In the genomic region with DNA sequence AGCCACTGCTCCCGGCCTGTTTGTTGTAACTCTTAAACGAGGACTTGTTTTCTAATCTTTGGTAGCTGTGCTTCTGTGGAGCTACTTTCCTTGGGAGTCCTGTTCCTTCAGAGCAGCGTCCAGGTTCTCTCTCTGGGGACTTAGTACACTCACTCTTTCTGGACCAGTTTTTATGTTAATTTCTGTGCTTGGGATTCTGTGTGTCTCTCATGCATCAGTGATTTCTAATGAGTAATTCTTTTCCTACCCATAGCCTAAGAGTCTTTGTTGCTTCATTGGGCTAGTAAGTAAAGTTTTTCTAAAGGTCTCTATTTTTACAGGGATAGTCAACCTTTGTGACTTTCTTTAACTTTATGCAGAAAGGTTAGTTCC, we compare ENCODE assay signal across 26 cellular contexts.
A peak's percentile ranks its signal among the peaks of the same experiment; 100 is the strongest.
DNase-seq lines count a peak whose midpoint lies in the region; ATAC-seq, FAIRE-seq and TF ChIP-seq lines count a peak whose summit lies in the region.
"Had no signal": no experiment of that assay in that cellular context is flagged by ENCODE, and none has a peak within 500 bp of the region (broad histone marks: within the 10 kb centered on the region; RNA-seq: fewer than 3 reads in every experiment).

No MANE protein-coding gene starts in this region.

- peak overlapping the region in 1 of 10 experiments; percentile 42; a peak in 2 of 20 replicates for H3K4me3 ChIP-seq in BLaER1 treated with 17β-estradiol and CSF1 and Interleukin-3, amounts not matched to agents 10 nM and 100 nM
- H3K4me3 ChIP-seq in astrocyte (ENCODE audit: insufficient read depth, low read depth, low read length) (no peak overlapping the region), left ventricle myocardium inferior (no peak overlapping the region)
- H3K4me3 ChIP-seq: A549, tibial artery had no signal

- in situ Hi-C loops in GM13977 (cut with MboI; ENCODE audit: low pct_unique_long_range_greater_than_20kb, low sequenced_read_pairs, unreplicated experiment), result no loop called here

- no peak overlapping the region for H3K4me3 Mint-ChIP-seq in astrocyte (ENCODE audit: unreplicated experiment)
- no peak overlapping the region for H3K4me3 Mint-ChIP-seq in nephron progenitor cell
- no peak overlapping the region for H3K4me3 Mint-ChIP-seq in activated CD4-positive, alpha-beta T cell treated with anti-CD3 and anti-CD28 coated beads, Interleukin-2, amount 10 ng/mL, durations not matched to agents 24 days and 14 days
- H3K4me3 Mint-ChIP-seq: activated naive CD4-positive, alpha-beta T cell treated with anti-CD3 and anti-CD28 coated beads, Interleukin-2, amount 10 ng/mL, durations not matched to agents 7 days and 5 days; activated T-cell treated with anti-CD3 and anti-CD28 coated beads, Interleukin-2, amount 50 U/mL, for 24 hours; neural crest cell had no signal

- intact Hi-C loops in left ventricle myocardium inferior (cut with micrococcal nuclease), result no loop called here
- intact Hi-C loops in activated CD4-positive, alpha-beta T cell treated with anti-CD3 and anti-CD28 coated beads, Interleukin-2, amount 10 ng/mL, durations not matched to agents 24 days and 14 days (cut with micrococcal nuclease), result no loop called here

- no peak for TF ChIP-seq CTCF in astrocyte (IDR thresholded peaks at IDR 0.05; ENCODE audit: insufficient read depth, low read depth, low read length)
- TF ChIP-seq CTCF in left ventricle myocardium inferior (IDR thresholded peaks at IDR 0.05; ENCODE audit: borderline replicate concordance), result no peak
- no peak for TF ChIP-seq CTCF in nephron progenitor cell (IDR thresholded peaks at IDR 0.05)
- no peak for TF ChIP-seq CTCF in GM13977 (IDR thresholded peaks at IDR 0.05; ENCODE audit: extremely low read depth, insufficient read depth, missing control alignments)

- DNase-seq in astrocyte (ENCODE audit: low read depth), result no peak
- no peak for DNase-seq in left ventricle myocardium inferior
- DNase-seq in nephron progenitor cell, result no peak
- no peak for DNase-seq in NCI-H1092 treated with DMSO at 0.1 percent for 48 hours (lab: John Stamatoyannopoulos, UW)
- DNase-seq in GM13977 (ENCODE audit: low spot score), result no peak
- no peak for DNase-seq in activated CD4-positive, alpha-beta T cell treated with anti-CD3 and anti-CD28 coated beads, Interleukin-2, amount 10 ng/mL, durations not matched to agents 24 days and 14 days
- DNase-seq: activated CD4-positive, alpha-beta T cell treated with anti-CD3 and anti-CD28 coated beads for 1 hour; activated CD8-positive, alpha-beta memory T cell treated with anti-CD3 and anti-CD28 coated beads for 24 hours; activated naive CD4-positive, alpha-beta T cell treated with anti-CD3 and anti-CD28 coated beads, Interleukin-2, amount 10 ng/mL, durations not matched to agents 7 days and 5 days; activated T-cell treated with anti-CD3 and anti-CD28 coated beads, Interleukin-2, amount 50 U/mL, for 24 hours; anterior cingulate cortex; BE2C; Caco-2; cerebellar nuclear complex; left cardiac atrium; NCI-H1930; NCI-H82; SHP77 treated with DMSO at 0.1 percent for 48 hours; stimulated activated CD4-positive, alpha-beta T cell treated with anti-CD3 and anti-CD28 coated beads, Interleukin-4, amount 100 ng/mL, for 24 hours; stimulated activated naive CD8-positive, alpha-beta T cell treated with anti-CD3 and anti-CD28 coated beads, Interleukin-15, Interleukin-2, amounts not matched to agents 100 U/mL and 50 U/mL, for 24 hours; tibial artery had no signal

- no peak overlapping the region for H2AFZ ChIP-seq in astrocyte (ENCODE audit: low read depth, low read length)

- H3K36me3 Mint-ChIP-seq in astrocyte (ENCODE audit: low read depth, unreplicated experiment) (peaks cover 19% of the 10 kb centered on the region), nephron progenitor cell (ENCODE audit: low read depth) (peaks cover 52% of the 10 kb centered on the region)
- H3K36me3 Mint-ChIP-seq in activated CD4-positive, alpha-beta T cell treated with anti-CD3 and anti-CD28 coated beads, Interleukin-2, amount 10 ng/mL, durations not matched to agents 24 days and 14 days (ENCODE audit: low read depth), result peaks cover 6% of the 10 kb centered on the region

- peak; percentile 43 for FAIRE-seq in astrocyte (lab: Jason Lieb, UNC)
- FAIRE-seq: A549 had no signal

- H3K27ac Mint-ChIP-seq in astrocyte (ENCODE audit: unreplicated experiment) (peak overlapping the region; percentile 26), nephron progenitor cell (peak overlapping the region; percentile 77)
- no peak overlapping the region for H3K27ac Mint-ChIP-seq in activated CD4-positive, alpha-beta T cell treated with anti-CD3 and anti-CD28 coated beads, Interleukin-2, amount 10 ng/mL, durations not matched to agents 24 days and 14 days
- H3K27ac Mint-ChIP-seq: activated naive CD4-positive, alpha-beta T cell treated with anti-CD3 and anti-CD28 coated beads, Interleukin-2, amount 10 ng/mL, durations not matched to agents 7 days and 5 days; activated T-cell treated with anti-CD3 and anti-CD28 coated beads, Interleukin-2, amount 50 U/mL, for 24 hours had no signal

- H3K27me3 Mint-ChIP-seq in astrocyte (ENCODE audit: low read depth, unreplicated experiment) (no peaks in the 10 kb centered on the region), nephron progenitor cell (ENCODE audit: low read depth, poor library complexity) (peaks cover 2% of the 10 kb centered on the region)
- no peaks in the 10 kb centered on the region for H3K27me3 Mint-ChIP-seq in activated CD4-positive, alpha-beta T cell treated with anti-CD3 and anti-CD28 coated beads, Interleukin-2, amount 10 ng/mL, durations not matched to agents 24 days and 14 days
- H3K27me3 Mint-ChIP-seq: activated naive CD4-positive, alpha-beta T cell treated with anti-CD3 and anti-CD28 coated beads, Interleukin-2, amount 10 ng/mL, durations not matched to agents 7 days and 5 days; activated T-cell treated with anti-CD3 and anti-CD28 coated beads, Interleukin-2, amount 50 U/mL, for 24 hours had no signal

- H3K36me3 ChIP-seq in BLaER1 treated with 17β-estradiol and CSF1 and Interleukin-3, amounts not matched to agents 10 nM and 100 nM, result peaks cover 2 to 26% (median 11%) of the 10 kb centered on the region in 11 experiments; a peak in 18 of 22 replicates
- H3K36me3 ChIP-seq in astrocyte (ENCODE audit: insufficient read depth, low read length) (peaks cover 3% of the 10 kb centered on the region), left ventricle myocardium inferior (peaks cover 3% of the 10 kb centered on the region)

- H3K4me1 Mint-ChIP-seq in astrocyte (ENCODE audit: low read depth, unreplicated experiment) (peaks cover 6% of the 10 kb centered on the region), nephron progenitor cell (peaks cover 48% of the 10 kb centered on the region)
- H3K4me1 Mint-ChIP-seq in activated CD4-positive, alpha-beta T cell treated with anti-CD3 and anti-CD28 coated beads, Interleukin-2, amount 10 ng/mL, durations not matched to agents 24 days and 14 days, result no peaks in the 10 kb centered on the region
- H3K4me1 Mint-ChIP-seq: activated naive CD4-positive, alpha-beta T cell treated with anti-CD3 and anti-CD28 coated beads, Interleukin-2, amount 10 ng/mL, durations not matched to agents 7 days and 5 days had no signal

- peaks cover 0 to 3% (median under 1%) of the 10 kb centered on the region in 11 experiments; a peak in 6 of 22 replicates for H3K9me3 ChIP-seq in BLaER1 treated with 17β-estradiol and CSF1 and Interleukin-3, amounts not matched to agents 10 nM and 100 nM (replicated peaks in 1 of 11)
- H3K9me3 ChIP-seq in astrocyte (ENCODE audit: insufficient read depth, low read depth, low read length), result no peaks in the 10 kb centered on the region
- H3K9me3 ChIP-seq in left ventricle myocardium inferior (replicated peaks), result no peaks in the 10 kb centered on the region
- H3K9me3 ChIP-seq: A549, BE2C, Caco-2, tibial artery had no signal

- no peak for ATAC-seq in GM18870 (IDR thresholded peaks at IDR 0.05; ENCODE audit: unreplicated experiment)
- ATAC-seq: A549; stimulated activated naive CD8-positive, alpha-beta T cell treated with anti-CD3 and anti-CD28 coated beads, Interleukin-15, Interleukin-2, amounts not matched to agents 100 U/mL and 50 U/mL, for 24 hours had no signal

- peaks cover 10 to 55% (median 26%) of the 10 kb centered on the region in 10 experiments for H3K4me1 ChIP-seq in BLaER1 treated with 17β-estradiol and CSF1 and Interleukin-3, amounts not matched to agents 10 nM and 100 nM
- H3K4me1 ChIP-seq in astrocyte (ENCODE audit: insufficient read depth, low read length), result no peaks in the 10 kb centered on the region
- H3K4me1 ChIP-seq in left ventricle myocardium inferior, result peaks cover 47% of the 10 kb centered on the region
- H3K4me1 ChIP-seq: A549, Caco-2, tibial artery had no signal

- no peaks in the 10 kb centered on the region for H3K79me2 ChIP-seq in astrocyte (ENCODE audit: insufficient read depth, low read length)

- peak overlapping the region; percentile 10 to 86 (median 69); a peak in 20 of 22 replicates for H3K4me2 ChIP-seq in BLaER1 treated with 17β-estradiol and CSF1 and Interleukin-3, amounts not matched to agents 10 nM and 100 nM
- H3K4me2 ChIP-seq in astrocyte (ENCODE audit: low read length), result no peak overlapping the region
- H3K4me2 ChIP-seq: A549 had no signal

- H3K9ac ChIP-seq in BLaER1 treated with 17β-estradiol and CSF1 and Interleukin-3, amounts not matched to agents 10 nM and 100 nM, result peak overlapping the region in 4 of 11 experiments; percentile 42 to 54 (median 51); a peak in 3 of 22 replicates
- no peak overlapping the region for H3K9ac ChIP-seq in astrocyte (ENCODE audit: low read length)

- peaks cover 6% of the 10 kb centered on the region for H3K9me3 Mint-ChIP-seq in astrocyte (ENCODE audit: unreplicated experiment)
- peaks cover 21% of the 10 kb centered on the region for H3K9me3 Mint-ChIP-seq in nephron progenitor cell
- no peaks in the 10 kb centered on the region for H3K9me3 Mint-ChIP-seq in activated CD4-positive, alpha-beta T cell treated with anti-CD3 and anti-CD28 coated beads, Interleukin-2, amount 10 ng/mL, durations not matched to agents 24 days and 14 days
- H3K9me3 Mint-ChIP-seq: activated naive CD4-positive, alpha-beta T cell treated with anti-CD3 and anti-CD28 coated beads, Interleukin-2, amount 10 ng/mL, durations not matched to agents 7 days and 5 days; activated T-cell treated with anti-CD3 and anti-CD28 coated beads, Interleukin-2, amount 50 U/mL, for 24 hours had no signal

- H4K20me1 ChIP-seq in BLaER1 treated with 17β-estradiol and CSF1 and Interleukin-3, amounts not matched to agents 10 nM and 100 nM, result no peaks in the 10 kb centered on the region
- no peaks in the 10 kb centered on the region for H4K20me1 ChIP-seq in astrocyte (ENCODE audit: insufficient read depth, low read length)

- peak overlapping the region in 10 of 11 experiments; percentile 9 to 77 (median 50); a peak in 17 of 22 replicates for H3K27ac ChIP-seq in BLaER1 treated with 17β-estradiol and CSF1 and Interleukin-3, amounts not matched to agents 10 nM and 100 nM
- no peak overlapping the region for H3K27ac ChIP-seq in astrocyte (ENCODE audit: low read depth, low read length)
- H3K27ac ChIP-seq in left ventricle myocardium inferior (replicated peaks), result peak overlapping the region; percentile 66
- H3K27ac ChIP-seq: A549, epithelial cell of prostate, tibial artery had no signal

- H3K27me3 ChIP-seq in BLaER1 treated with 17β-estradiol and CSF1 and Interleukin-3, amounts not matched to agents 10 nM and 100 nM, result no peaks in the 10 kb centered on the region
- no peaks in the 10 kb centered on the region for H3K27me3 ChIP-seq in astrocyte (ENCODE audit: insufficient read depth, low read length)
- no peaks in the 10 kb centered on the region for H3K27me3 ChIP-seq in left ventricle myocardium inferior (ENCODE audit: low read depth)
- H3K27me3 ChIP-seq: BE2C, tibial artery had no signal
